9 cellular contexts compared by ENCODE assay signal in the genomic region with DNA sequence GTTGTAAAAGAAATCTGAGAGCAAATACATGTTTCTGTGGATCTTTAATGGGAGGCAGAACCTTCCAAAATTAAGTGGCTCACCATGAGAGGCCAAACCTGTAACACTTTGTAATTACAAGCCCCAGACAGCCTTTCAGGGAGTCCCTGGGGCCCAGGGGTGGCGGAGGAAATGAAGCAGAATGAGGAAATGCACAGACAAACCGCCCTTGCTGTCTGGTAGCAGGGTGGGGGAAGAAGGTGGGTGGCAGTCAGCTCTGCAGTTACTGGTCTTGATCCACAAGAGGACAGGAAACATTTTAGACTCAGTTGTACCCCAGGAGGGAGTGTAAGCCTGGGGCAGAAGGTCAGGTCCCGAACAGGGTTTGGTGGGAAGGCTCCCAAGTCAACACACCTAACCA. TPM values are rescaled to one million over a fixed set of nuclear protein-coding genes. Genes with fewer than 3 reads are reported as not detected.
A peak's percentile ranks its signal among the peaks of the same experiment; 100 is the strongest.
DNase-seq lines count a peak whose midpoint lies in the region; ATAC-seq and TF ChIP-seq lines count a peak whose summit lies in the region.
"Had no signal": no experiment of that assay in that cellular context is flagged by ENCODE, and none has a peak within 500 bp of the region (broad histone marks: within the 10 kb centered on the region; RNA-seq: fewer than 3 reads in every experiment).

No MANE protein-coding gene starts in this region.

- H3K4me3 Mint-ChIP-seq in activated naive CD8-positive, alpha-beta T cell treated with anti-CD3 and anti-CD28 coated beads, Interleukin-2, amount 10 ng/mL, durations not matched to agents 7 days and 5 days: no peak overlapping the region

- 44 to 56% methylated on average over 2 to 3 of the region's 3 CpGs for WGBS in esophagus squamous epithelium, 2 donors
- 71 to 77% methylated on average over 3 of the region's 3 CpGs for WGBS in lower leg skin, 2 donors

- TF ChIP-seq CTCF in GM13977 (IDR thresholded peaks at IDR 0.05; ENCODE audit: extremely low read depth, insufficient read depth, missing control alignments): no peak
- no peak for TF ChIP-seq CTCF in esophagus squamous epithelium (IDR thresholded peaks at IDR 0.05)
- no peak for TF ChIP-seq CTCF in lower leg skin (IDR thresholded peaks at IDR 0.05)

- ATAC-seq in GM21390 (IDR thresholded peaks at IDR 0.05; ENCODE audit: unreplicated experiment): peak; percentile 84
- ATAC-seq in HG03439 (IDR thresholded peaks at IDR 0.05; ENCODE audit: unreplicated experiment): peak; percentile 65
- ATAC-seq in activated naive CD8-positive, alpha-beta T cell treated with anti-CD3 and anti-CD28 coated beads, Interleukin-2, amount 10 ng/mL, durations not matched to agents 7 days and 5 days (ENCODE audit: low read depth): peak; percentile 22
- ATAC-seq in HG02970 (IDR thresholded peaks at IDR 0.05; ENCODE audit: low FRiP score, unreplicated experiment): no peak
- no peak for ATAC-seq in activated naive CD4-positive, alpha-beta T cell treated with anti-CD3 and anti-CD28 coated beads, Interleukin-2, amount 50 U/mL, for 72 hours

- DNase-seq in GM13977 (ENCODE audit: low spot score): peak; percentile 34
- no peak for DNase-seq in activated naive CD8-positive, alpha-beta T cell treated with anti-CD3 and anti-CD28 coated beads, Interleukin-2, amount 10 ng/mL, durations not matched to agents 7 days and 5 days
- no peak for DNase-seq in esophagus squamous epithelium (lab: John Stamatoyannopoulos, UW)
- no peak for DNase-seq in lower leg skin (ENCODE audit: low spot score in 2 of 2)
- DNase-seq in activated naive CD4-positive, alpha-beta T cell treated with anti-CD3 and anti-CD28 coated beads, Interleukin-2, amount 50 U/mL, for 72 hours (ENCODE audit: low spot score in 2 of 2): no peak
- DNase-seq: activated T-cell treated with anti-CD3 and anti-CD28 coated beads for 4 hours had no signal

- H3K9me3 ChIP-seq in esophagus squamous epithelium: no peaks in the 10 kb centered on the region

- H3K27ac ChIP-seq in esophagus squamous epithelium: no peak overlapping the region

- H3K27ac Mint-ChIP-seq in activated naive CD8-positive, alpha-beta T cell treated with anti-CD3 and anti-CD28 coated beads, Interleukin-2, amount 10 ng/mL, durations not matched to agents 7 days and 5 days: no peak overlapping the region
- no peak overlapping the region for H3K27ac Mint-ChIP-seq in activated naive CD4-positive, alpha-beta T cell treated with anti-CD3 and anti-CD28 coated beads, Interleukin-2, amount 50 U/mL, for 72 hours

- peaks cover 18% of the 10 kb centered on the region for H3K27me3 Mint-ChIP-seq in activated naive CD8-positive, alpha-beta T cell treated with anti-CD3 and anti-CD28 coated beads, Interleukin-2, amount 10 ng/mL, durations not matched to agents 7 days and 5 days

- H3K4me1 Mint-ChIP-seq in activated naive CD8-positive, alpha-beta T cell treated with anti-CD3 and anti-CD28 coated beads, Interleukin-2, amount 10 ng/mL, durations not matched to agents 7 days and 5 days: peaks cover 9% of the 10 kb centered on the region

- TF ChIP-seq POLR2A in esophagus squamous epithelium (IDR thresholded peaks at IDR 0.05): no peak
- no peak for TF ChIP-seq POLR2A in lower leg skin (IDR thresholded peaks at IDR 0.05)

- no peaks in the 10 kb centered on the region for H3K4me1 ChIP-seq in esophagus squamous epithelium

- H3K4me3 ChIP-seq in esophagus squamous epithelium (no peak overlapping the region), lower leg skin (ENCODE audit: low read depth, poor library complexity, severe bottlenecking) (no peak overlapping the region)

- H3K36me3 ChIP-seq in esophagus squamous epithelium: no peaks in the 10 kb centered on the region

- in situ Hi-C loops in GM13977 (cut with MboI; ENCODE audit: low pct_unique_long_range_greater_than_20kb, low sequenced_read_pairs, unreplicated experiment): no loop called here

- H3K27me3 ChIP-seq in esophagus squamous epithelium: no peaks in the 10 kb centered on the region

- no peaks in the 10 kb centered on the region for H3K36me3 Mint-ChIP-seq in activated naive CD8-positive, alpha-beta T cell treated with anti-CD3 and anti-CD28 coated beads, Interleukin-2, amount 10 ng/mL, durations not matched to agents 7 days and 5 days
- no peaks in the 10 kb centered on the region for H3K36me3 Mint-ChIP-seq in activated naive CD4-positive, alpha-beta T cell treated with anti-CD3 and anti-CD28 coated beads, Interleukin-2, amount 50 U/mL, for 72 hours

- POLR2A ChIA-PET in activated naive CD8-positive, alpha-beta T cell treated with anti-CD3 and anti-CD28 coated beads, Interleukin-2, amount 10 ng/mL, durations not matched to agents 7 days and 5 days (lab: Charles Lee): no interaction called here

- H3K9me3 Mint-ChIP-seq in activated naive CD8-positive, alpha-beta T cell treated with anti-CD3 and anti-CD28 coated beads, Interleukin-2, amount 10 ng/mL, durations not matched to agents 7 days and 5 days: no peaks in the 10 kb centered on the region
- H3K9me3 Mint-ChIP-seq in activated naive CD4-positive, alpha-beta T cell treated with anti-CD3 and anti-CD28 coated beads, Interleukin-2, amount 50 U/mL, for 72 hours: no peaks in the 10 kb centered on the region

- intact Hi-C loops in esophagus squamous epithelium (cut with DNase I) (no loop called here), lower leg skin (cut with DNase I; ENCODE audit: low total_unique reads) (no loop called here)

RNA-seq across cellular contexts. Expression of a gene that starts 6.5 kb away (rescaled TPM):
- total RNA-seq in activated naive CD8-positive, alpha-beta T cell treated with anti-CD3 and anti-CD28 coated beads, Interleukin-2, amount 10 ng/mL, durations not matched to agents 7 days and 5 days: not detected
- total RNA-seq in esophagus squamous epithelium (not detected), lower leg skin (not detected)
- not detected for total RNA-seq in activated naive CD4-positive, alpha-beta T cell treated with anti-CD3 and anti-CD28 coated beads, Interleukin-2, amount 50 U/mL, for 72 hours

RNA-seq across cellular contexts. Expression of a gene that starts 46.0 kb away (rescaled TPM):
- 10 to 100 TPM; 22.0 to 22.1 TPM for total RNA-seq in activated naive CD8-positive, alpha-beta T cell treated with anti-CD3 and anti-CD28 coated beads, Interleukin-2, amount 10 ng/mL, durations not matched to agents 7 days and 5 days
- total RNA-seq in esophagus squamous epithelium (10 to 100 TPM; 14.1 to 29.0 (median 18.7) TPM), lower leg skin (10 to 100 TPM; 10.8 to 22.1 (median 15.1) TPM)
- total RNA-seq in activated naive CD4-positive, alpha-beta T cell treated with anti-CD3 and anti-CD28 coated beads, Interleukin-2, amount 50 U/mL, for 72 hours: 10 to 100 TPM; 16.5 to 22.1 TPM

Comparison
In these comparisons a context has a peak if more than half of its experiments do, and no peak if none do; other contexts are left out.
1. ATAC-seq: peak in GM21390 (single experiment), HG03439 (single experiment) and activated naive CD8-positive, alpha-beta T cell treated with anti-CD3 and anti-CD28 coated beads, Interleukin-2, amount 10 ng/mL, durations not matched to agents 7 days and 5 days (single experiment); none in HG02970 (single experiment) and activated naive CD4-positive, alpha-beta T cell treated with anti-CD3 and anti-CD28 coated beads, Interleukin-2, amount 50 U/mL, for 72 hours (0 of 2).